Comparison of ENCODE assay signal across 2 cellular contexts in the genomic region with DNA sequence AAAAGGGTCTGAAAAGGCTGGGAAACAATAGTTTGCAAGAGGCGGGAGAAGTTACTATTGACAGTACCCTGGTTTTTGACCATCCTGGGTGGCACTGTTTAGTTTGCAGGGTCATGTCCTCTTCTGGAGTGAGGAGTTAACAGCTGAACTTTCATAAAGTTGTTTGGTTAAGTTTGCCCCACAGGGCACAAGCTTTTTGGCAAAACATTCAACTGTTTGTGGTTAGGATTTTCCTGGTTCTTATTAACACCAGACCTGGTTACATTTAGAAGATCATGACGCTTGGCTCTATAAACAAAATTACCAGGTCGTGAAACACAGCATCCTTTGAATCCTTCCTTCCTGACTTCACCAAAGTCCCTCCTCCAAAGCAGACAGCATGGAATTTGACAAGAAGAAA.
TF ChIP-seq lines count a peak whose summit lies in the region.

No MANE protein-coding gene starts in this region.

TF ChIP-seq in liver, 16 proteins besides CTCF, POLR2A, EP300 and RAD21 (continued from another document):
- TF ChIP-seq SP1 (IDR thresholded peaks at IDR 0.05) (peak; percentile 68), YY1 (IDR thresholded peaks at IDR 0.05) (peak; percentile 54), FOXA1 (IDR thresholded peaks at IDR 0.05) (peak; percentile 45), EGR1 (IDR thresholded peaks at IDR 0.05; ENCODE audit: low read depth in 2 of 2) (peak in 1 of 2 donors; percentile 24), HNF4A (conservative IDR thresholded peaks at IDR 0.05) (peak; percentile 77 to 83), FOXA2 (IDR thresholded peaks at IDR 0.05) (peak; percentile 65), RXRA (IDR thresholded peaks at IDR 0.05) (peak; percentile 93 to 97), JUND (IDR thresholded peaks at IDR 0.05) (peak in 1 of 2 donors; percentile 58), NR2F2 (IDR thresholded peaks at IDR 0.05) (no peak), TAF1 (conservative IDR thresholded peaks at IDR 0.05) (no peak)
- TF ChIP-seq, protein P1, sequence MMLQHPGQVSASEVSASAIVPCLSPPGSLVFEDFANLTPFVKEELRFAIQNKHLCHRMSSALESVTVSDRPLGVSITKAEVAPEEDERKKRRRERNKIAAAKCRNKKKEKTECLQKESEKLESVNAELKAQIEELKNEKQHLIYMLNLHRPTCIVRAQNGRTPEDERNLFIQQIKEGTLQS (IDR thresholded peaks at IDR 0.05): no peak
- TF ChIP-seq, protein P2, sequence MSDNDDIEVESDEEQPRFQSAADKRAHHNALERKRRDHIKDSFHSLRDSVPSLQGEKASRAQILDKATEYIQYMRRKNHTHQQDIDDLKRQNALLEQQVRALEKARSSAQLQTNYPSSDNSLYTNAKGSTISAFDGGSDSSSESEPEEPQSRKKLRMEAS (IDR thresholded peaks at IDR 0.05): peak; percentile 29
- TF ChIP-seq, protein P3, sequence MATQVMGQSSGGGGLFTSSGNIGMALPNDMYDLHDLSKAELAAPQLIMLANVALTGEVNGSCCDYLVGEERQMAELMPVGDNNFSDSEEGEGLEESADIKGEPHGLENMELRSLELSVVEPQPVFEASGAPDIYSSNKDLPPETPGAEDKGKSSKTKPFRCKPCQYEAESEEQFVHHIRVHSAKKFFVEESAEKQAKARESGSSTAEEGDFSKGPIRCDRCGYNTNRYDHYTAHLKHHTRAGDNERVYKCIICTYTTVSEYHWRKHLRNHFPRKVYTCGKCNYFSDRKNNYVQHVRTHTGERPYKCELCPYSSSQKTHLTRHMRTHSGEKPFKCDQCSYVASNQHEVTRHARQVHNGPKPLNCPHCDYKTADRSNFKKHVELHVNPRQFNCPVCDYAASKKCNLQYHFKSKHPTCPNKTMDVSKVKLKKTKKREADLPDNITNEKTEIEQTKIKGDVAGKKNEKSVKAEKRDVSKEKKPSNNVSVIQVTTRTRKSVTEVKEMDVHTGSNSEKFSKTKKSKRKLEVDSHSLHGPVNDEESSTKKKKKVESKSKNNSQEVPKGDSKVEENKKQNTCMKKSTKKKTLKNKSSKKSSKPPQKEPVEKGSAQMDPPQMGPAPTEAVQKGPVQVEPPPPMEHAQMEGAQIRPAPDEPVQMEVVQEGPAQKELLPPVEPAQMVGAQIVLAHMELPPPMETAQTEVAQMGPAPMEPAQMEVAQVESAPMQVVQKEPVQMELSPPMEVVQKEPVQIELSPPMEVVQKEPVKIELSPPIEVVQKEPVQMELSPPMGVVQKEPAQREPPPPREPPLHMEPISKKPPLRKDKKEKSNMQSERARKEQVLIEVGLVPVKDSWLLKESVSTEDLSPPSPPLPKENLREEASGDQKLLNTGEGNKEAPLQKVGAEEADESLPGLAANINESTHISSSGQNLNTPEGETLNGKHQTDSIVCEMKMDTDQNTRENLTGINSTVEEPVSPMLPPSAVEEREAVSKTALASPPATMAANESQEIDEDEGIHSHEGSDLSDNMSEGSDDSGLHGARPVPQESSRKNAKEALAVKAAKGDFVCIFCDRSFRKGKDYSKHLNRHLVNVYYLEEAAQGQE (IDR thresholded peaks at IDR 0.05): peak; percentile 31

TF ChIP-seq in HepG2, 621 proteins besides CTCF, POLR2A, EP300 and RAD21 (continued from another document):
- TF ChIP-seq, protein P4, sequence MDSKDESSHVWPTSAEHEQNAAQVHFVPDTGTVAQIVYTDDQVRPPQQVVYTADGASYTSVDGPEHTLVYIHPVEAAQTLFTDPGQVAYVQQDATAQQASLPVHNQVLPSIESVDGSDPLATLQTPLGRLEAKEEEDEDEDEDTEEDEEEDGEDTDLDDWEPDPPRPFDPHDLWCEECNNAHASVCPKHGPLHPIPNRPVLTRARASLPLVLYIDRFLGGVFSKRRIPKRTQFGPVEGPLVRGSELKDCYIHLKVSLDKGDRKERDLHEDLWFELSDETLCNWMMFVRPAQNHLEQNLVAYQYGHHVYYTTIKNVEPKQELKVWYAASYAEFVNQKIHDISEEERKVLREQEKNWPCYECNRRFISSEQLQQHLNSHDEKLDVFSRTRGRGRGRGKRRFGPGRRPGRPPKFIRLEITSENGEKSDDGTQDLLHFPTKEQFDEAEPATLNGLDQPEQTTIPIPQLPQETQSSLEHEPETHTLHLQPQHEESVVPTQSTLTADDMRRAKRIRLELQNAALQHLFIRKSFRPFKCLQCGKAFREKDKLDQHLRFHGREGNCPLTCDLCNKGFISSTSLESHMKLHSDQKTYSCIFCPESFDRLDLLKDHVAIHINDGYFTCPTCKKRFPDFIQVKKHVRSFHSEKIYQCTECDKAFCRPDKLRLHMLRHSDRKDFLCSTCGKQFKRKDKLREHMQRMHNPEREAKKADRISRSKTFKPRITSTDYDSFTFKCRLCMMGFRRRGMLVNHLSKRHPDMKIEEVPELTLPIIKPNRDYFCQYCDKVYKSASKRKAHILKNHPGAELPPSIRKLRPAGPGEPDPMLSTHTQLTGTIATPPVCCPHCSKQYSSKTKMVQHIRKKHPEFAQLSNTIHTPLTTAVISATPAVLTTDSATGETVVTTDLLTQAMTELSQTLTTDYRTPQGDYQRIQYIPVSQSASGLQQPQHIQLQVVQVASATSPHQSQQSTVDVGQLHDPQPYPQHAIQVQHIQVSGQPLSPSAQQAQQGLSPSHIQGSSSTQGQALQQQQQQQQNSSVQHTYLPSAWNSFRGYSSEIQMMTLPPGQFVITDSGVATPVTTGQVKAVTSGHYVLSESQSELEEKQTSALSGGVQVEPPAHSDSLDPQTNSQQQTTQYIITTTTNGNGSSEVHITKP (CRISPR knock-in tag; IDR thresholded peaks at IDR 0.05; ENCODE audit: low read depth): no peak
- TF ChIP-seq POLR2G (IDR thresholded peaks at IDR 0.05; ENCODE audit: low read depth, low read length) (no peak), MIER3 (CRISPR knock-in tag; IDR thresholded peaks at IDR 0.05; ENCODE audit: borderline replicate concordance) (no peak), ZSCAN21 (CRISPR knock-in tag; IDR thresholded peaks at IDR 0.05; ENCODE audit: borderline replicate concordance) (no peak), SOX6 (IDR thresholded peaks at IDR 0.05) (no peak), SOX6 (CRISPR knock-in tag; IDR thresholded peaks at IDR 0.05) (no peak), ZNF263 (CRISPR knock-in tag; IDR thresholded peaks at IDR 0.05) (no peak), ZNF776 (CRISPR knock-in tag; IDR thresholded peaks at IDR 0.05) (no peak), ZNF343 (CRISPR knock-in tag; IDR thresholded peaks at IDR 0.05) (no peak), MYC (CRISPR knock-in tag; IDR thresholded peaks at IDR 0.05; ENCODE audit: borderline replicate concordance) (no peak), NR2F2 (IDR thresholded peaks at IDR 0.05; ENCODE audit: borderline replicate concordance, low read depth) (no peak), KDM5B (CRISPR knock-in tag; IDR thresholded peaks at IDR 0.05; ENCODE audit: borderline replicate concordance) (no peak), ZSCAN31 (CRISPR knock-in tag; IDR thresholded peaks at IDR 0.05; ENCODE audit: low read depth) (no peak), YEATS4 (CRISPR knock-in tag; IDR thresholded peaks at IDR 0.05; ENCODE audit: borderline replicate concordance) (no peak), NR2F6 (IDR thresholded peaks at IDR 0.05) (no peak), NR2F6 (CRISPR knock-in tag; IDR thresholded peaks at IDR 0.05) (no peak)
- TF ChIP-seq, protein P5, sequence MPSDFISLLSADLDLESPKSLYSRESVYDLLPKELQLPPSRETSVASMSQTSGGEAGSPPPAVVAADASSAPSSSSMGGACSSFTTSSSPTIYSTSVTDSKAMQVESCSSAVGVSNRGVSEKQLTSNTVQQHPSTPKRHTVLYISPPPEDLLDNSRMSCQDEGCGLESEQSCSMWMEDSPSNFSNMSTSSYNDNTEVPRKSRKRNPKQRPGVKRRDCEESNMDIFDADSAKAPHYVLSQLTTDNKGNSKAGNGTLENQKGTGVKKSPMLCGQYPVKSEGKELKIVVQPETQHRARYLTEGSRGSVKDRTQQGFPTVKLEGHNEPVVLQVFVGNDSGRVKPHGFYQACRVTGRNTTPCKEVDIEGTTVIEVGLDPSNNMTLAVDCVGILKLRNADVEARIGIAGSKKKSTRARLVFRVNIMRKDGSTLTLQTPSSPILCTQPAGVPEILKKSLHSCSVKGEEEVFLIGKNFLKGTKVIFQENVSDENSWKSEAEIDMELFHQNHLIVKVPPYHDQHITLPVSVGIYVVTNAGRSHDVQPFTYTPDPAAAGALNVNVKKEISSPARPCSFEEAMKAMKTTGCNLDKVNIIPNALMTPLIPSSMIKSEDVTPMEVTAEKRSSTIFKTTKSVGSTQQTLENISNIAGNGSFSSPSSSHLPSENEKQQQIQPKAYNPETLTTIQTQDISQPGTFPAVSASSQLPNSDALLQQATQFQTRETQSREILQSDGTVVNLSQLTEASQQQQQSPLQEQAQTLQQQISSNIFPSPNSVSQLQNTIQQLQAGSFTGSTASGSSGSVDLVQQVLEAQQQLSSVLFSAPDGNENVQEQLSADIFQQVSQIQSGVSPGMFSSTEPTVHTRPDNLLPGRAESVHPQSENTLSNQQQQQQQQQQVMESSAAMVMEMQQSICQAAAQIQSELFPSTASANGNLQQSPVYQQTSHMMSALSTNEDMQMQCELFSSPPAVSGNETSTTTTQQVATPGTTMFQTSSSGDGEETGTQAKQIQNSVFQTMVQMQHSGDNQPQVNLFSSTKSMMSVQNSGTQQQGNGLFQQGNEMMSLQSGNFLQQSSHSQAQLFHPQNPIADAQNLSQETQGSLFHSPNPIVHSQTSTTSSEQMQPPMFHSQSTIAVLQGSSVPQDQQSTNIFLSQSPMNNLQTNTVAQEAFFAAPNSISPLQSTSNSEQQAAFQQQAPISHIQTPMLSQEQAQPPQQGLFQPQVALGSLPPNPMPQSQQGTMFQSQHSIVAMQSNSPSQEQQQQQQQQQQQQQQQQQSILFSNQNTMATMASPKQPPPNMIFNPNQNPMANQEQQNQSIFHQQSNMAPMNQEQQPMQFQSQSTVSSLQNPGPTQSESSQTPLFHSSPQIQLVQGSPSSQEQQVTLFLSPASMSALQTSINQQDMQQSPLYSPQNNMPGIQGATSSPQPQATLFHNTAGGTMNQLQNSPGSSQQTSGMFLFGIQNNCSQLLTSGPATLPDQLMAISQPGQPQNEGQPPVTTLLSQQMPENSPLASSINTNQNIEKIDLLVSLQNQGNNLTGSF (CRISPR knock-in tag; IDR thresholded peaks at IDR 0.05): no peak
- TF ChIP-seq, protein P6, sequence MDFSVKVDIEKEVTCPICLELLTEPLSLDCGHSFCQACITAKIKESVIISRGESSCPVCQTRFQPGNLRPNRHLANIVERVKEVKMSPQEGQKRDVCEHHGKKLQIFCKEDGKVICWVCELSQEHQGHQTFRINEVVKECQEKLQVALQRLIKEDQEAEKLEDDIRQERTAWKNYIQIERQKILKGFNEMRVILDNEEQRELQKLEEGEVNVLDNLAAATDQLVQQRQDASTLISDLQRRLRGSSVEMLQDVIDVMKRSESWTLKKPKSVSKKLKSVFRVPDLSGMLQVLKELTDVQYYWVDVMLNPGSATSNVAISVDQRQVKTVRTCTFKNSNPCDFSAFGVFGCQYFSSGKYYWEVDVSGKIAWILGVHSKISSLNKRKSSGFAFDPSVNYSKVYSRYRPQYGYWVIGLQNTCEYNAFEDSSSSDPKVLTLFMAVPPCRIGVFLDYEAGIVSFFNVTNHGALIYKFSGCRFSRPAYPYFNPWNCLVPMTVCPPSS (IDR thresholded peaks at IDR 0.05): no peak
